22 cellular contexts compared by ENCODE assay signal in genomic region chr2:26530141-26530540, GRCh38. TPM values are rescaled to one million over a fixed set of nuclear protein-coding genes. Genes with fewer than 3 reads are reported as not detected.
"Had no signal": no experiment of that assay in that cellular context is flagged by ENCODE, and none has a peak within 500 bp of the region (broad histone marks: within the 10 kb centered on the region; RNA-seq: fewer than 3 reads in every experiment).

No MANE protein-coding gene starts in this region.

- H3K4me1 ChIP-seq: breast epithelium, esophagus squamous epithelium had no signal

- H3K4me3 ChIP-seq: breast epithelium, esophagus squamous epithelium, heart right ventricle, ovary, tibial artery had no signal

- H3K4me1 Mint-ChIP-seq: activated B cell treated with CpG ODN at 0.5 μM for 24 hours; activated CD4-positive, alpha-beta memory T cell treated with anti-CD3 and anti-CD28 coated beads, Interleukin-2, amount 10 ng/mL, durations not matched to agents 7 days and 5 days; activated CD8-positive, alpha-beta memory T cell treated with anti-CD3 and anti-CD28 coated beads, Interleukin-2, amount 10 ng/mL, durations not matched to agents 7 days and 5 days; activated T-helper 17 cell treated with anti-CD3 and anti-CD28 coated beads, Interleukin-2, amount 50 U/mL, for 72 hours; T-cell had no signal

- H3K36me3 ChIP-seq: breast epithelium, esophagus squamous epithelium, heart right ventricle, ovary, tibial artery had no signal

- DNase-seq: activated B cell treated with CpG ODN at 0.5 μM for 24 hours; activated CD4-positive, alpha-beta memory T cell treated with anti-CD3 and anti-CD28 coated beads, Interleukin-2, amount 10 ng/mL, durations not matched to agents 7 days and 5 days; activated CD4-positive, alpha-beta T cell treated with anti-CD3 and anti-CD28 coated beads for 4 hours; activated CD8-positive, alpha-beta memory T cell treated with anti-CD3 and anti-CD28 coated beads, Interleukin-2, amount 10 ng/mL, durations not matched to agents 7 days and 5 days; cerebellar nuclear complex; effector CD4-positive, alpha-beta T cell; esophagus squamous epithelium; heart right ventricle; mesendoderm; stimulated activated CD4-positive, alpha-beta T cell treated with anti-CD3 and anti-CD28 coated beads, Interleukin-12 subunit alpha, Interleukin-12 subunit beta, amount 100 ng/mL, for 4 hours; stimulated activated CD4-positive, alpha-beta T cell treated with anti-CD3 and anti-CD28 coated beads, Interleukin-1b, Interleukin-23, amount 100 ng/mL, for 48 hours; stimulated activated CD8-positive, alpha-beta memory T cell treated with anti-CD3 and anti-CD28 coated beads, Interleukin-4, amount 100 ng/mL, for 48 hours; stimulated activated naive CD4-positive, alpha-beta T cell treated with Interleukin-2 at 50 U/mL for 16 hours; T-cell had no signal

- FAIRE-seq: urothelium cell line had no signal

- H3K27me3 Mint-ChIP-seq: activated CD4-positive, alpha-beta memory T cell treated with anti-CD3 and anti-CD28 coated beads, Interleukin-2, amount 10 ng/mL, durations not matched to agents 7 days and 5 days had no signal

- H3K36me3 Mint-ChIP-seq: activated CD8-positive, alpha-beta memory T cell treated with anti-CD3 and anti-CD28 coated beads, Interleukin-2, amount 10 ng/mL, durations not matched to agents 7 days and 5 days; T-cell had no signal

- H3K27ac Mint-ChIP-seq: activated B cell treated with CpG ODN at 0.5 μM for 24 hours; activated CD4-positive, alpha-beta memory T cell treated with anti-CD3 and anti-CD28 coated beads, Interleukin-2, amount 10 ng/mL, durations not matched to agents 7 days and 5 days; activated CD8-positive, alpha-beta memory T cell treated with anti-CD3 and anti-CD28 coated beads, Interleukin-2, amount 10 ng/mL, durations not matched to agents 7 days and 5 days; activated naive CD4-positive, alpha-beta T cell treated with anti-CD3 and anti-CD28 coated beads for 36 hours; activated T-helper 17 cell treated with anti-CD3 and anti-CD28 coated beads, Interleukin-2, amount 50 U/mL, for 72 hours; T-cell had no signal

- H3K9me3 ChIP-seq: breast epithelium, esophagus squamous epithelium, heart right ventricle, ovary, tibial artery had no signal

- H3K27me3 ChIP-seq: ovary had no signal

- H3K9me3 Mint-ChIP-seq: activated B cell treated with CpG ODN at 0.5 μM for 24 hours; activated CD4-positive, alpha-beta memory T cell treated with anti-CD3 and anti-CD28 coated beads, Interleukin-2, amount 10 ng/mL, durations not matched to agents 7 days and 5 days; activated naive CD4-positive, alpha-beta T cell treated with anti-CD3 and anti-CD28 coated beads for 36 hours; activated T-helper 17 cell treated with anti-CD3 and anti-CD28 coated beads, Interleukin-2, amount 50 U/mL, for 72 hours; T-cell had no signal

- H3K4me3 Mint-ChIP-seq: activated B cell treated with CpG ODN at 0.5 μM for 24 hours; activated CD4-positive, alpha-beta memory T cell treated with anti-CD3 and anti-CD28 coated beads, Interleukin-2, amount 10 ng/mL, durations not matched to agents 7 days and 5 days; activated CD8-positive, alpha-beta memory T cell treated with anti-CD3 and anti-CD28 coated beads, Interleukin-2, amount 10 ng/mL, durations not matched to agents 7 days and 5 days; activated naive CD4-positive, alpha-beta T cell treated with anti-CD3 and anti-CD28 coated beads for 36 hours; activated T-helper 17 cell treated with anti-CD3 and anti-CD28 coated beads, Interleukin-2, amount 50 U/mL, for 72 hours; T-cell had no signal

- ATAC-seq: activated CD8-positive, alpha-beta memory T cell treated with anti-CD3 and anti-CD28 coated beads, Interleukin-2, amount 10 ng/mL, durations not matched to agents 7 days and 5 days; activated T-helper 17 cell treated with anti-CD3 and anti-CD28 coated beads, Interleukin-2, amount 50 U/mL, for 72 hours; heart right ventricle; T-cell had no signal

- H3K27ac ChIP-seq: breast epithelium, esophagus squamous epithelium, heart right ventricle, ovary, tibial artery had no signal

RNA-seq across cellular contexts. Expression of gene OTOF, which starts 52.2 kb away (rescaled TPM):
- total RNA-seq: activated B cell treated with CpG ODN at 0.5 μM for 24 hours, SK-MEL-5 had no signal
- polyA plus RNA-seq: neural cell had no signal
